ENCODE assay signal across 8 cellular contexts in the genomic region with DNA sequence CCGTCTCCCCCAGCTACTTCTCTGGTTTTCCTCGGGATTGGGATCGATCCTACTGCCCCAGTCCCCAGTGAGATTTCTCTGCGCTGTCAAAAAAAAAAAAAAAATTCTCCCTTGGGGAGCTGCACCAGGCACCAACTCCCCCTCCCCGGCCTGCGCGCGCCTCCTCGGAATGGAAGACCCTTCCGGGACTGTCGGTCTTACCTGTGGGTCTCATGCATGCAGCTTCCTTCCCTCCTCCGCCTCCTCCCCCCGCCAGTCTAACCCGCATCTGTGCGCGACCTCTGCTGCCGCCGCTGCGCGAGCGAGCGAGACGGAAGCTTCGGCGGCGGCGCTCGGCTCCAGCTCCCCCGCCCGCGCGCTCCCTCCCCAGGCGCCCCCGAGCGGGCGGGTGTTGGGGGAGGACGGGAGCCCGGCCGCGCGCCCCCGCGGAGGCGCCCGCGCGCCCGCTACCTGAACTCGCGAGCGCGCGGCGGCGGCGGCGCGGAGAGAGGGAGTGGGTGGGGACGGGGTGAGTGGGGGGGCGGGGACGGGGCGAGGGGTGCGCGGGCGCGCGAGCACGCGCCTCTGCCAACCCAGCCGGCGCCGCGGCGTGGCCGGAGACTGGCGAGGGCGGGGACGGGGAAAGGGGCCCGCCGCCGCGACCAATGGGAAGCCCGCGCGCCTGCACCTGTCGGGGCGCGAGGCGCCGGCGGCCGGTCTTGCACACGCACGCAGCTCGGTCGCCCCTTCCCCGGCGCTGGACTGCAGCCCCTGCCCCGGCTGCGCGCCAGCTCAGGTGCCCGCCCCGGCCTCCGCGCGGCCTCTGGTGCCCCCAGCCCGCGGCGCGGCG. TPM values are rescaled to one million over a fixed set of nuclear protein-coding genes. Genes with fewer than 3 reads are reported as not detected.
A peak's percentile ranks its signal among the peaks of the same experiment; 100 is the strongest.
DNase-seq lines count a peak whose midpoint lies in the region; ATAC-seq lines count a peak whose summit lies in the region.

A gene with protein sequence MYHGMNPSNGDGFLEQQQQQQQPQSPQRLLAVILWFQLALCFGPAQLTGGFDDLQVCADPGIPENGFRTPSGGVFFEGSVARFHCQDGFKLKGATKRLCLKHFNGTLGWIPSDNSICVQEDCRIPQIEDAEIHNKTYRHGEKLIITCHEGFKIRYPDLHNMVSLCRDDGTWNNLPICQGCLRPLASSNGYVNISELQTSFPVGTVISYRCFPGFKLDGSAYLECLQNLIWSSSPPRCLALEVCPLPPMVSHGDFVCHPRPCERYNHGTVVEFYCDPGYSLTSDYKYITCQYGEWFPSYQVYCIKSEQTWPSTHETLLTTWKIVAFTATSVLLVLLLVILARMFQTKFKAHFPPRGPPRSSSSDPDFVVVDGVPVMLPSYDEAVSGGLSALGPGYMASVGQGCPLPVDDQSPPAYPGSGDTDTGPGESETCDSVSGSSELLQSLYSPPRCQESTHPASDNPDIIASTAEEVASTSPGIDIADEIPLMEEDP (minus strand): TSS at position 321 of the 829 bp plus-strand sequence. CDS start 751 bp downstream, outside the sequence.

- in situ Hi-C loops in GM23248 (cut with MboI), result no loop called here

- peaks cover 16% of the 10 kb centered on the region for H3K4me1 ChIP-seq in CD4-positive, CD25-positive, alpha-beta regulatory T cell (ENCODE audit: control insufficient read depth, insufficient read depth, low read length, poor library complexity, severe bottlenecking)
- H3K4me1 ChIP-seq in GM23248 (ENCODE audit: insufficient read depth), result no peaks in the 10 kb centered on the region; the same call in 1 of the 2 replicates
- peaks cover 11% of the 10 kb centered on the region for H3K4me1 ChIP-seq in mononuclear cell (ENCODE audit: insufficient read depth, low read length)
- no peaks in the 10 kb centered on the region for H3K4me1 ChIP-seq in Karpas-422 (ENCODE audit: low read length)

- peak; percentile 82 to 87 for ATAC-seq in CD4-positive, CD25-positive, alpha-beta regulatory T cell (ENCODE audit: low read depth in 2 of 2)

- H3K79me2 ChIP-seq in GM23248 (ENCODE audit: insufficient read depth), result no peaks in the 10 kb centered on the region
- no peaks in the 10 kb centered on the region for H3K79me2 ChIP-seq in Karpas-422 (ENCODE audit: low read length)

- WGBS in GM23248 (ENCODE audit: low coverage in 1 of 2, low lambda C conversion rate in 2 of 2, missing lambda C conversion rate in 2 of 2), 2 experiments, result 2 to 3% methylated on average over 38 to 93 of the region's 111 CpGs

- H3K27ac ChIP-seq in CD4-positive, CD25-positive, alpha-beta regulatory T cell (ENCODE audit: insufficient read depth, low read length, poor library complexity, severe bottlenecking), result peak within 1 kb of the TSS; percentile 23
- H3K27ac ChIP-seq in GM23248 (no peak within 1 kb of the TSS), Karpas-422 (ENCODE audit: low read length) (no peak within 1 kb of the TSS)

- peaks cover 9% of the 10 kb centered on the region for H3K27me3 ChIP-seq in CD4-positive, CD25-positive, alpha-beta regulatory T cell (ENCODE audit: control insufficient read depth, insufficient read depth, low read length)
- H3K27me3 ChIP-seq in GM23248 (replicated peaks; ENCODE audit: insufficient read depth) (peaks cover 57% of the 10 kb centered on the region), mononuclear cell (ENCODE audit: insufficient read depth, low read length) (peaks cover 58% of the 10 kb centered on the region), Karpas-422 (ENCODE audit: low read length) (no peaks in the 10 kb centered on the region)

- H3K4me1 Mint-ChIP-seq in CD4-positive, CD25-positive, alpha-beta regulatory T cell, result peaks cover 0 to 24% (median 11%) of the 10 kb centered on the region in 4 donors

- H3K27ac Mint-ChIP-seq in CD4-positive, CD25-positive, alpha-beta regulatory T cell, result peak within 1 kb of the TSS in 2 of 3 donors; percentile 35 to 78

- peaks cover 38% of the 10 kb centered on the region for H3K27me3 Mint-ChIP-seq in CD4-positive, CD25-positive, alpha-beta regulatory T cell

- no peaks in the 10 kb centered on the region for H3K36me3 Mint-ChIP-seq in CD4-positive, CD25-positive, alpha-beta regulatory T cell

- H3K9me2 ChIP-seq in GM23248 (ENCODE audit: insufficient read depth), result no peaks in the 10 kb centered on the region
- no peaks in the 10 kb centered on the region for H3K9me2 ChIP-seq in Karpas-422 (replicated peaks; ENCODE audit: insufficient read depth, low read length)

- H3K9ac ChIP-seq in GM23248, result no peak within 1 kb of the TSS
- no peak within 1 kb of the TSS for H3K9ac ChIP-seq in Karpas-422 (ENCODE audit: low read length)

- H2AFZ ChIP-seq in GM23248, result peak within 1 kb of the TSS; percentile 39
- H2AFZ ChIP-seq in Karpas-422 (ENCODE audit: low read length), result no peak within 1 kb of the TSS

- peak within 1 kb of the TSS; percentile 89 to 93 (median 90) for H3K4me3 Mint-ChIP-seq in CD4-positive, CD25-positive, alpha-beta regulatory T cell

- H3K4me2 ChIP-seq in GM23248 (ENCODE audit: unreplicated experiment) (peak within 1 kb of the TSS; percentile 65), Karpas-422 (ENCODE audit: low read depth, low read length, poor library complexity, severe bottlenecking) (no peak within 1 kb of the TSS)

- H4K20me1 ChIP-seq in GM23248 (ENCODE audit: insufficient read depth) (no peaks in the 10 kb centered on the region), Karpas-422 (ENCODE audit: insufficient read depth, low read depth, low read length) (no peaks in the 10 kb centered on the region)

- DNase-seq in CD4-positive, CD25-positive, alpha-beta regulatory T cell, result peak; percentile 40 to 76 (median 71)
- DNase-seq in GM23248 (peak; percentile 43), NCI-H2171 treated with DMSO at 0.1 percent for 48 hours (lab: John Stamatoyannopoulos, UW) (peak; percentile 89), ecto neural progenitor cell (ENCODE audit: low spot score) (peak; percentile 78), Karpas-422 (no peak)
- peak; percentile 57 to 63 for DNase-seq in activated CD4-positive, alpha-beta T cell treated with anti-CD3 and anti-CD28 coated beads, Interleukin-2, amount 50 U/mL, for 48 hours
- peak; percentile 27 to 48 for DNase-seq in stimulated activated CD8-positive, alpha-beta memory T cell treated with anti-CD3 and anti-CD28 coated beads, Interleukin-15, amount 100 ng/mL, for 48 hours (ENCODE audit: low read depth in 2 of 2)

- H3K36me3 ChIP-seq in CD4-positive, CD25-positive, alpha-beta regulatory T cell (ENCODE audit: control insufficient read depth, insufficient read depth, low read length), result no peaks in the 10 kb centered on the region
- H3K36me3 ChIP-seq in GM23248 (ENCODE audit: low read depth) (no peaks in the 10 kb centered on the region), Karpas-422 (ENCODE audit: insufficient read depth, low read length) (no peaks in the 10 kb centered on the region)

- no peaks in the 10 kb centered on the region for H3F3A ChIP-seq in GM23248 (ENCODE audit: insufficient read depth)

- peak within 1 kb of the TSS; percentile 37 for H3K4me3 ChIP-seq in CD4-positive, CD25-positive, alpha-beta regulatory T cell (ENCODE audit: low read depth, low read length)
- H3K4me3 ChIP-seq in GM23248, result peak within 1 kb of the TSS; percentile 59
- peak within 1 kb of the TSS; percentile 35 for H3K4me3 ChIP-seq in mononuclear cell (ENCODE audit: low read length)
- H3K4me3 ChIP-seq in Karpas-422 (ENCODE audit: low read length), result no peak within 1 kb of the TSS

- H3K9me3 ChIP-seq in CD4-positive, CD25-positive, alpha-beta regulatory T cell (ENCODE audit: control insufficient read depth in 2 of 2, low read length in 2 of 2), result no peaks in the 10 kb centered on the region
- H3K9me3 ChIP-seq in GM23248 (ENCODE audit: low read depth), result no peaks in the 10 kb centered on the region
- H3K9me3 ChIP-seq in mononuclear cell (ENCODE audit: low read depth, low read length), result no peaks in the 10 kb centered on the region
- no peaks in the 10 kb centered on the region for H3K9me3 ChIP-seq in Karpas-422 (ENCODE audit: low read length)

- peaks cover 0 to 2% (median 0%) of the 10 kb centered on the region in 7 donors for H3K9me3 Mint-ChIP-seq in CD4-positive, CD25-positive, alpha-beta regulatory T cell

RNA-seq across cellular contexts. Expression of the gene that starts here (rescaled TPM):
- 2.8 TPM for total RNA-seq in CD4-positive, CD25-positive, alpha-beta regulatory T cell
- polyA plus RNA-seq in CD4-positive, CD25-positive, alpha-beta regulatory T cell, result 1 to 10 TPM; 2.4 to 6.5 (median 5.3) TPM
- 2.0 and 3.9 TPM in 2 replicates for total RNA-seq in GM23248 (2014; rRNA removed; shearing (Covaris generic))
- 0.49 and 1.1 TPM in 2 replicates for polyA plus RNA-seq in GM23248 (2016; fragmentation: Nextera tagmentation; extraction: Ambion mirVana)
- total RNA-seq in mononuclear cell, result 7.7 TPM
- total RNA-seq in Karpas-422 (2014; rRNA removed; shearing (Covaris generic); ENCODE audit: low replicate concordance), result 0.34 TPM in 1 of 2 replicates, not detected in the other
